In the genomic region with DNA sequence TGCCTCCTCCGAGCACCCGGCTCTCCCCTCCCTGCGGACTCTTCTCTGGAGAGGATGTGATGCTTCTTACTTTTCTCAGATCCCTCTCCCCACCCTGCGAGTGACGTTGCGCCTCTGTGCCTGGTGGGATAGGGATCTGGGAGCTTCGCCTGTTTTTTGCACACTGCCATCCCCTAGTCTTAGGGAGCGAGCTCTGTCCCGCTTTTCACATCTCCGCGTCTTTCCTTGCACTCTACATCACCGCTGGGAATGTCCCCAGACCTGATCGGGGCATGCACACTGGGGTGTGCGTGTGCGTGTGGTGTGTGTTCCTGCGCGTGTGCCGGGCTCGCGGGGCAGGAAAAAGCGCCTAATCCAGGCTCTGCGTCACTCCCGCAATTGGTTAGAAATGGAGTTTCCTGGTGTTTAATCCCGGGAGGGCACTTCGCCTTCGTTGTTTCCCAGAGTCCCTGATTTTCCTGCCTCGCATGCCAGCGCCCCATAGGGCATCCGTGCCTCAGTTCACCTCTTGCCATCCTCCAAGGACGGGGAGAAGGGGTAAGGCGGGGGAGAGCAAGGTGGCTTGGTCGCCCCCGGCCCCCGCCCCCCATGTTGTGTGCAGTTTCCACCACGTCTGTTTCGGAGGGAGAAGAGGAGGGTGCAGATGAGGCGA, we compare ENCODE assay signal across 8 cellular contexts. TPM values are rescaled to one million over a fixed set of nuclear protein-coding genes. Genes with fewer than 3 reads are reported as not detected.
DNase-seq lines count a peak whose midpoint lies in the region; ATAC-seq and TF ChIP-seq lines count a peak whose summit lies in the region.

No MANE protein-coding gene starts in this region.

- H3K36me3 ChIP-seq in ovary, result no peaks in the 10 kb centered on the region

- TF ChIP-seq CTCF in activated B cell treated with CpG ODN at 0.5 μM for 24 hours (IDR thresholded peaks at IDR 0.05) (no peak), ovary (IDR thresholded peaks at IDR 0.05) (no peak)

- H3K4me1 Mint-ChIP-seq in activated B cell treated with CpG ODN at 0.5 μM for 24 hours, result peaks cover 43% of the 10 kb centered on the region

- DNase-seq in ELF-1 (ENCODE audit: low read depth, low spot score) (peak; percentile 18), activated B cell treated with CpG ODN at 0.5 μM for 24 hours (no peak), head of caudate nucleus (peak in 40 of 42 donors; percentile 16 to 76 (median 51)), ovary (peak; percentile 53 to 74 (median 59)), T-helper 9 cell (no peak), NCI-H1417 treated with DMSO at 0.1 percent for 48 hours (lab: John Stamatoyannopoulos, UW) (no peak)
- DNase-seq in central memory CD4-positive, alpha-beta T cell, result no peak
- no peak for DNase-seq in NK-92 treated with Interleukin-12 subunit alpha and Interleukin-12 subunit beta, amount 100 ng/mL, for 24 hours (lab: John Stamatoyannopoulos, UW)

- H3K9me3 ChIP-seq in ovary, result no peaks in the 10 kb centered on the region

- peaks cover 4% of the 10 kb centered on the region for H3K36me3 Mint-ChIP-seq in activated B cell treated with CpG ODN at 0.5 μM for 24 hours (ENCODE audit: low read depth)

- TF ChIP-seq POLR2A in ovary (IDR thresholded peaks at IDR 0.05), result peak; percentile 61

- H3K27me3 ChIP-seq in ovary, result no peaks in the 10 kb centered on the region

- intact Hi-C loops in activated B cell treated with CpG ODN at 0.5 μM for 24 hours (cut with micrococcal nuclease) (loop anchor here (1.0 to 10.0 kb wide), 12 partner anchors 11 to 1747 kb away; partner anchors contain the start of genes ARAP2, RFC1, SMIM14 and TMEM156), head of caudate nucleus (cut with DNase I) (loop anchor here (2.0 kb wide), 1 partner anchor 63 kb away; the partner anchor contains the start of gene PGM2), ovary (cut with DNase I) (loop anchor here in 3 of 4 donors (2.0 to 10.0 kb wide), 4 partner anchors 63 to 145 kb away; partner anchors contain the start of gene PGM2 (in 2 of the 3))

- H3K4me1 ChIP-seq in ovary (ENCODE audit: insufficient read depth), result no peaks in the 10 kb centered on the region

- H3K27ac ChIP-seq in ovary, result peak overlapping the region; percentile 72 to 90

- H3K27me3 Mint-ChIP-seq in activated B cell treated with CpG ODN at 0.5 μM for 24 hours, result no peaks in the 10 kb centered on the region

- H3K4me3 ChIP-seq in ovary, result peak overlapping the region; percentile 77

- H3K4me3 Mint-ChIP-seq in activated B cell treated with CpG ODN at 0.5 μM for 24 hours, result peak overlapping the region; percentile 94

- CTCF ChIA-PET in activated B cell treated with CpG ODN at 0.5 μM for 24 hours (lab: Charles Lee), result interaction anchor here (0.8 kb wide), 1 partner anchor 145 kb away, joined by 3 read pairs; no protein-coding TSS in a partner anchor

- H3K9me3 Mint-ChIP-seq in activated B cell treated with CpG ODN at 0.5 μM for 24 hours, result no peaks in the 10 kb centered on the region

- 2 to 3% (median 2%) methylated on average over 34 to 37 of the region's 37 CpGs for WGBS in ovary, 3 donors

- TF ChIP-seq EP300 in ovary (IDR thresholded peaks at IDR 0.05), result no peak

- POLR2A ChIA-PET in activated B cell treated with CpG ODN at 0.5 μM for 24 hours (lab: Charles Lee), result interaction anchor here (0.5 to 3.8 kb wide), 8 partner anchors 11 to 95 kb away, joined by 3 to 48 read pairs (median 4); partner anchors contain the start of gene PGM2

- ATAC-seq in activated B cell treated with CpG ODN at 0.5 μM for 24 hours (ENCODE audit: low read depth), result no peak

- peak overlapping the region; percentile 56 for H3K27ac Mint-ChIP-seq in activated B cell treated with CpG ODN at 0.5 μM for 24 hours

RNA-seq across cellular contexts. Expression of gene TBC1D1, which starts 0.9 kb away (rescaled TPM):
- 84.8 and 86.7 TPM in 2 replicates for total RNA-seq in activated B cell treated with CpG ODN at 0.5 μM for 24 hours
- 100 to 1,000 TPM in 1 of 7 donors, 10 to 100 TPM in 6; 41.9 to 104 (median 63.9) TPM for total RNA-seq in ovary
- 10 to 100 TPM; 39.5 to 96.1 TPM for polyA plus RNA-seq in ovary

Comparison
In these comparisons a context has a peak if more than half of its experiments do, and no peak if none do; other contexts are left out.
1. DNase-seq: peak in ELF-1 (single experiment), head of caudate nucleus (40 of 42) and ovary (5 of 5); none in activated B cell treated with CpG ODN at 0.5 μM for 24 hours (single experiment), central memory CD4-positive, alpha-beta T cell (single experiment), T-helper 9 cell (single experiment), NK-92 treated with Interleukin-12 subunit alpha and Interleukin-12 subunit beta, amount 100 ng/mL, for 24 hours (single experiment) and NCI-H1417 treated with DMSO at 0.1 percent for 48 hours (single experiment).